ENCODE assay signal across 38 cellular contexts in genomic region chrX:64377753-64378152, GRCh38. TPM values are rescaled to one million over a fixed set of nuclear protein-coding genes. Genes with fewer than 3 reads are reported as not detected.
"Had no signal": no experiment of that assay in that cellular context is flagged by ENCODE, and none has a peak within 500 bp of the region (broad histone marks: within the 10 kb centered on the region; RNA-seq: fewer than 3 reads in every experiment).

No MANE protein-coding gene starts in this region.

- H3K4me2 ChIP-seq: PC-9 had no signal

- H3K4me3 ChIP-seq: cardiac muscle cell, colonic mucosa, PC-9 had no signal

- FAIRE-seq: RCC 7860 had no signal

- H3K4me1 ChIP-seq: colonic mucosa had no signal

- H3K27me3 ChIP-seq: cardiac muscle cell, colonic mucosa had no signal

- DNase-seq: activated CD4-positive, alpha-beta T cell treated with anti-CD3 and anti-CD28 coated beads, Interleukin-2, amount 10 ng/mL, durations not matched to agents 24 days and 14 days; activated CD4-positive, alpha-beta T cell treated with anti-CD3 and anti-CD28 coated beads, Interleukin-2, amount 50 U/mL, for 4 hours; activated CD4-positive, CD25-positive, alpha-beta regulatory T cell; activated CD8-positive, alpha-beta T cell treated with anti-CD3 and anti-CD28 coated beads for 36 hours; activated effector memory CD4-positive, alpha-beta T cell treated with anti-CD3 and anti-CD28 coated beads, Interleukin-2, amount 50 U/mL, for 16 hours; activated naive CD4-positive, alpha-beta T cell; activated naive CD4-positive, alpha-beta T cell treated with anti-CD3 and anti-CD28 coated beads, Interleukin-2, amount 50 U/mL, for 16 hours; activated naive CD8-positive, alpha-beta T cell treated with anti-CD3 and anti-CD28 coated beads for 36 hours; activated T-cell treated with anti-CD3 and anti-CD28 coated beads, Interleukin-2, amount 50 U/mL, for 1 hour; activated T-cell treated with anti-CD3 and anti-CD28 coated beads, Interleukin-2, amount 50 U/mL, for 72 hours; amniotic stem cell; aorta; colonic mucosa; MM.1S; NCI-H1092 treated with DMSO at 0.1 percent for 48 hours; NCI-H1417; NCI-H187 treated with DMSO at 0.1 percent for 48 hours; NCI-H2081; NCI-H2171 treated with DMSO at 0.1 percent for 48 hours; NCI-H2227 treated with DMSO at 0.1 percent for 48 hours; NCI-H446; NCI-H510A treated with DMSO at 0.1 percent for 48 hours; NCI-H69; NK-92 treated with Interleukin-12 subunit alpha and Interleukin-12 subunit beta, amount 100 ng/mL, for 24 hours; PC-9; SIG-M5; SW 1271; T-helper 1 cell; T-helper 2 cell; T-helper 9 cell; WERI-Rb-1 had no signal

- H3K9me3 ChIP-seq: colonic mucosa had no signal

- H3K36me3 ChIP-seq: cardiac muscle cell, colonic mucosa, WERI-Rb-1 had no signal

- H2AFZ ChIP-seq: PC-9 had no signal

- H3K27ac ChIP-seq: cardiac muscle cell, colonic mucosa, PC-9, RWPE1, WERI-Rb-1 had no signal

- ATAC-seq: activated CD8-positive, alpha-beta T cell treated with anti-CD3 and anti-CD28 coated beads for 36 hours; activated T-cell treated with anti-CD3 and anti-CD28 coated beads, Interleukin-2, amount 50 U/mL, for 72 hours; activated T-helper 17 cell treated with anti-CD3 and anti-CD28 coated beads, Interleukin-2, amount 50 U/mL, for 72 hours; Right ventricle myocardium inferior; SK-N-SH treated with all-trans-retinoic acid at 6 μM for 48 hours had no signal

RNA-seq across cellular contexts. Expression of gene MTMR8, which starts 17.5 kb away (rescaled TPM):
- total RNA-seq: LHCN-M2 had no signal
